ENCODE assay signal across 18 cellular contexts in genomic region chr18:27789406-27789805, GRCh38.
"Had no signal": no experiment of that assay in that cellular context is flagged by ENCODE, and none has a peak within 500 bp of the region (broad histone marks: within the 10 kb centered on the region; RNA-seq: fewer than 3 reads in every experiment).

No MANE protein-coding gene starts in this region.

- H3K36me3 ChIP-seq: gastrocnemius medialis, heart left ventricle, lower lobe of right lung, sigmoid colon, spleen, suprapubic skin had no signal

- H3K27ac ChIP-seq: gastrocnemius medialis, heart left ventricle, lower lobe of right lung, sigmoid colon, spleen, suprapubic skin had no signal

- H3K27ac Mint-ChIP-seq: activated naive CD8-positive, alpha-beta T cell treated with anti-CD3 and anti-CD28 coated beads, Interleukin-2, amount 50 U/mL, for 24 hours; activated T-helper 17 cell treated with anti-CD3 and anti-CD28 coated beads, Interleukin-2, amount 50 U/mL, for 72 hours; dendritic cell treated with granulocyte-macrophage colony-stimulating factor and Interleukin-4, amounts not matched to agents 40 ng/mL and 50 ng/mL, for 4 days; stimulated activated naive CD8-positive, alpha-beta T cell treated with anti-CD3 and anti-CD28 coated beads, Interleukin-15, Interleukin-2, amounts not matched to agents 100 ng/mL and 50 ng/mL, for 24 hours had no signal

- H3K4me3 ChIP-seq: gastrocnemius medialis, heart left ventricle, lower lobe of right lung, sigmoid colon, spleen, suprapubic skin had no signal

- H3K4me3 Mint-ChIP-seq: activated naive CD8-positive, alpha-beta T cell treated with anti-CD3 and anti-CD28 coated beads, Interleukin-2, amount 50 U/mL, for 24 hours; activated T-helper 17 cell treated with anti-CD3 and anti-CD28 coated beads, Interleukin-2, amount 50 U/mL, for 72 hours; dendritic cell treated with granulocyte-macrophage colony-stimulating factor and Interleukin-4, amounts not matched to agents 40 ng/mL and 50 ng/mL, for 4 days; neural crest cell; stimulated activated naive CD8-positive, alpha-beta T cell treated with anti-CD3 and anti-CD28 coated beads, Interleukin-15, Interleukin-2, amounts not matched to agents 100 ng/mL and 50 ng/mL, for 24 hours had no signal

- H3K4me1 Mint-ChIP-seq: activated naive CD8-positive, alpha-beta T cell treated with anti-CD3 and anti-CD28 coated beads, Interleukin-2, amount 50 U/mL, for 24 hours; activated T-helper 17 cell treated with anti-CD3 and anti-CD28 coated beads, Interleukin-2, amount 50 U/mL, for 72 hours had no signal

- H3K27me3 Mint-ChIP-seq: activated naive CD8-positive, alpha-beta T cell treated with anti-CD3 and anti-CD28 coated beads, Interleukin-2, amount 50 U/mL, for 24 hours; activated T-helper 17 cell treated with anti-CD3 and anti-CD28 coated beads, Interleukin-2, amount 50 U/mL, for 72 hours; dendritic cell treated with granulocyte-macrophage colony-stimulating factor and Interleukin-4, amounts not matched to agents 40 ng/mL and 50 ng/mL, for 4 days; stimulated activated naive CD8-positive, alpha-beta T cell treated with anti-CD3 and anti-CD28 coated beads, Interleukin-15, Interleukin-2, amounts not matched to agents 100 ng/mL and 50 ng/mL, for 24 hours had no signal

- H3K4me1 ChIP-seq: gastrocnemius medialis, heart left ventricle, lower lobe of right lung, sigmoid colon, spleen had no signal

- DNase-seq: activated CD4-positive, CD25-positive, alpha-beta regulatory T cell treated with anti-CD3 and anti-CD28 coated beads, Interleukin-2, amount 50 U/mL, for 72 hours; activated naive CD4-positive, alpha-beta T cell treated with Interleukin-2 at 50 U/mL for 16 hours; activated naive CD8-positive, alpha-beta T cell treated with anti-CD3 and anti-CD28 coated beads, Interleukin-2, amount 50 U/mL, for 24 hours; activated T-cell treated with anti-CD3 and anti-CD28 coated beads for 4 hours; aorta; effector memory CD4-positive, alpha-beta T cell; gastrocnemius medialis; heart left ventricle; left colon; lower lobe of right lung; midbrain; sigmoid colon; spleen had no signal

- H3K9me3 ChIP-seq: gastrocnemius medialis, heart left ventricle, lower lobe of right lung, sigmoid colon, suprapubic skin had no signal

- H3K27me3 ChIP-seq: gastrocnemius medialis, heart left ventricle, sigmoid colon, spleen, suprapubic skin had no signal
